ENCODE assay signal across 1 cellular context in genomic region chr15:70272565-70273355, GRCh38.
TF ChIP-seq lines count a peak whose summit lies in the region.

No MANE protein-coding gene starts in this region.

TF ChIP-seq in HEK293, 187 proteins besides CTCF, POLR2A, EP300 and RAD21 (continued from another document):
- TF ChIP-seq OSR2 (tag by site-specific recombination; IDR thresholded peaks at IDR 0.05), result no peak
- TF ChIP-seq ZNF571 (tag by site-specific recombination; IDR thresholded peaks at IDR 0.05), result no peak
- no peak for TF ChIP-seq ZNF350 (tag by site-specific recombination; IDR thresholded peaks at IDR 0.05)
- TF ChIP-seq YY2 (tag by site-specific recombination; IDR thresholded peaks at IDR 0.05), result no peak
- no peak for TF ChIP-seq ZBTB49 (tag by site-specific recombination; IDR thresholded peaks at IDR 0.05; ENCODE audit: low read depth)
